23 cellular contexts compared by ENCODE assay signal in the genomic region with DNA sequence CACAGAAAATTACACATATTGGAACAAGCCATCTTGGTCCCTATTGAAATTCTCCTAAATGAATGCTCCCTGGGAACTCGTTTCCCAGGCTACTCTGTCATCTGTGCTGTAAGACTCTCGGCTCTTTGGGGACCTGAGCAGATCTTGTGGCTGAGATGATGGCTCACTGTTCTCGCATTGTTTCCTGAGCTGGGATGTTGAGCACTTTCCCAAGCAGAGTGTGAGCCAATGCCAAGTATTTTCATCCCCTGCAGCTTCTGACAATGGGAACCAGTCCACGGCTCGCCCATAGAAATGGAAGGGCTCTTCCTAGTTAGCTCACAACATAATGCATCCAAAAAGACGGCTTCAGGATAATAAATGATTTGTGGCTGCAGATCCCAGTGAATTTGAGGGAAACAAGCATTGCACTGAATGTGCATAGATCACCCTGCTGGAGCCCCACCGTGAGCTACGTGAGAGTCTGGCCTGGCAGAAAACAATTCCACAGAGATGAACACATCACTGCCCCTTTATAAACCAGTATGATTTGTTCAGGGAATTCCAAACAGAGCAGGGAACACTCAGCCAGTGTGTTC.
DNase-seq lines count a peak whose midpoint lies in the region; ATAC-seq and TF ChIP-seq lines count a peak whose summit lies in the region.
"Had no signal": no experiment of that assay in that cellular context is flagged by ENCODE, and none has a peak within 500 bp of the region (broad histone marks: within the 10 kb centered on the region; RNA-seq: fewer than 3 reads in every experiment).

No MANE protein-coding gene starts in this region.

- H3K9me3 ChIP-seq in endodermal cell (ENCODE audit: control insufficient read depth, low read length): no peaks in the 10 kb centered on the region
- H3K9me3 ChIP-seq in trophoblast cell (ENCODE audit: insufficient read depth, low read depth, low read length): no peaks in the 10 kb centered on the region
- no peaks in the 10 kb centered on the region for H3K9me3 ChIP-seq in WERI-Rb-1 (ENCODE audit: severe bottlenecking)
- H3K9me3 ChIP-seq: MG63, Peyer's patch had no signal

- H3K4ac ChIP-seq in trophoblast cell (ENCODE audit: low read depth, low read length): no peak overlapping the region

- H3K4me2 ChIP-seq in trophoblast cell (ENCODE audit: low read length): no peak overlapping the region

- WGBS in endodermal cell (ENCODE audit: insufficient coverage in 1 of 2, insufficient read length in 1 of 2), 2 experiments: 80 to 86% methylated on average over 7 to 8 of the region's 8 CpGs
- no CpG with 5 or more reads among the region's 8 CpGs for WGBS in trophoblast cell (ENCODE audit: extremely low coverage, insufficient coverage, insufficient read length)

- peak; percentile 22; the same call in 1 of the 2 replicates for ATAC-seq in WTC11
- ATAC-seq: HCT116 had no signal

- CTCF ChIA-PET in WTC11 (lab: Charles Lee): no interaction called here

- no peak overlapping the region for H3K14ac ChIP-seq in trophoblast cell (ENCODE audit: low read length)

- H3K4me1 Mint-ChIP-seq in WTC11 (peaks cover 6% of the 10 kb centered on the region), endodermal cell (no peaks in the 10 kb centered on the region), nephron progenitor cell (no peaks in the 10 kb centered on the region)
- H3K4me1 Mint-ChIP-seq: CD14-positive monocyte had no signal

- H3K27ac ChIP-seq in endodermal cell (ENCODE audit: low read depth, low read length): peak overlapping the region; percentile 89
- no peak overlapping the region for H3K27ac ChIP-seq in trophoblast cell (ENCODE audit: low read depth, low read length)
- H3K27ac ChIP-seq in WERI-Rb-1: no peak overlapping the region
- H3K27ac ChIP-seq: GM23248, Peyer's patch had no signal

- H4K8ac ChIP-seq in trophoblast cell (ENCODE audit: low read depth, low read length): no peak overlapping the region

- H3K4me3 ChIP-seq in endodermal cell (ENCODE audit: low read length) (no peak overlapping the region), trophoblast cell (ENCODE audit: low read depth, low read length) (no peak overlapping the region), WERI-Rb-1 (ENCODE audit: low read depth, low read length) (no peak overlapping the region)
- H3K4me3 ChIP-seq: GM23248, MG63, Peyer's patch had no signal

- H2BK5ac ChIP-seq in trophoblast cell (ENCODE audit: low read depth, low read length, poor library complexity): no peak overlapping the region

- H3K27me3 ChIP-seq in endodermal cell (ENCODE audit: control insufficient read depth, insufficient read depth, low read length, poor library complexity, severe bottlenecking) (no peaks in the 10 kb centered on the region), trophoblast cell (ENCODE audit: insufficient read depth, low read length) (no peaks in the 10 kb centered on the region), WERI-Rb-1 (ENCODE audit: insufficient read depth, low read depth, severe bottlenecking) (no peaks in the 10 kb centered on the region)
- H3K27me3 ChIP-seq: MG63, Peyer's patch had no signal

- H4K91ac ChIP-seq in trophoblast cell (ENCODE audit: low read depth, low read length): no peak overlapping the region

- H3K79me1 ChIP-seq in trophoblast cell (ENCODE audit: low read length): no peaks in the 10 kb centered on the region

- no peak overlapping the region for H3K23ac ChIP-seq in trophoblast cell (ENCODE audit: low read length)

- H3K36me3 ChIP-seq in endodermal cell (ENCODE audit: control insufficient read depth, insufficient read depth, low read length): no peaks in the 10 kb centered on the region
- no peaks in the 10 kb centered on the region for H3K36me3 ChIP-seq in trophoblast cell (ENCODE audit: control insufficient read depth in 1 of 2, insufficient read depth in 2 of 2, low read length in 2 of 2)
- no peaks in the 10 kb centered on the region for H3K36me3 ChIP-seq in WERI-Rb-1
- H3K36me3 ChIP-seq: MG63, Peyer's patch had no signal

- H3K36me3 Mint-ChIP-seq in WTC11 (no peaks in the 10 kb centered on the region), endodermal cell (ENCODE audit: low read depth) (no peaks in the 10 kb centered on the region), nephron progenitor cell (ENCODE audit: low read depth) (no peaks in the 10 kb centered on the region)
- H3K36me3 Mint-ChIP-seq: CD14-positive monocyte, IgD-negative memory B cell had no signal

- no peak overlapping the region for H2AK5ac ChIP-seq in trophoblast cell (ENCODE audit: low read length)

- no peaks in the 10 kb centered on the region for H3K79me2 ChIP-seq in trophoblast cell (ENCODE audit: control insufficient read depth, insufficient read depth, low read length, poor library complexity)

- H3K4me3 Mint-ChIP-seq in WTC11 (no peak overlapping the region), endodermal cell (no peak overlapping the region), nephron progenitor cell (no peak overlapping the region)
- H3K4me3 Mint-ChIP-seq: CD14-positive monocyte, IgD-negative memory B cell had no signal

- H3K9me3 Mint-ChIP-seq in WTC11 (peaks cover 9% of the 10 kb centered on the region), endodermal cell (no peaks in the 10 kb centered on the region), nephron progenitor cell (no peaks in the 10 kb centered on the region)

- POLR2A ChIA-PET in WTC11 (lab: Charles Lee): interaction anchor here (0.6 kb wide), 1 partner anchor 73 kb away, joined by 3 read pairs; no protein-coding TSS in a partner anchor

- H2BK120ac ChIP-seq in trophoblast cell (ENCODE audit: insufficient read depth, low read length, poor library complexity): no peak overlapping the region

- H2BK12ac ChIP-seq in trophoblast cell (ENCODE audit: low read length): no peak overlapping the region

- peak; percentile 36 for DNase-seq in Daoy (ENCODE audit: low read depth)
- DNase-seq in WTC11 (ENCODE audit: low spot score): no peak
- peak; percentile 48 for DNase-seq in endodermal cell
- DNase-seq in trophoblast cell: no peak
- no peak for DNase-seq in WERI-Rb-1
- no peak for DNase-seq in nephron progenitor cell
- DNase-seq in activated CD4-positive, alpha-beta T cell treated with anti-CD3 and anti-CD28 coated beads for 48 hours: no peak
- DNase-seq: AML-193; DMS79; GM23248; Kasumi-1; MG63; NCI-H1048; NCI-H1436; NCI-H2029; NCI-H2171 treated with DMSO at 0.1 percent for 48 hours; NCI-H446 treated with DMSO at 0.1 percent for 48 hours; NCI-H748 treated with DMSO at 0.1 percent for 48 hours; NK-92 treated with Interleukin-12 subunit alpha and Interleukin-12 subunit beta, amount 100 ng/mL, for 24 hours; Peyer's patch had no signal

- H3K9ac ChIP-seq in endodermal cell (ENCODE audit: extremely low read depth, low read length, poor library complexity, severe bottlenecking) (no peak overlapping the region), trophoblast cell (ENCODE audit: low read length) (no peak overlapping the region)
- H3K9ac ChIP-seq: GM23248 had no signal

- H3K27ac Mint-ChIP-seq in WTC11 (no peak overlapping the region), endodermal cell (no peak overlapping the region), nephron progenitor cell (no peak overlapping the region)
- H3K27ac Mint-ChIP-seq: CD14-positive monocyte had no signal

- no peak overlapping the region for H4K12ac ChIP-seq in trophoblast cell (ENCODE audit: low read depth, low read length)

- TF ChIP-seq CTCF in WTC11 (IDR thresholded peaks at IDR 0.05): no peak
- TF ChIP-seq CTCF in endodermal cell (conservative IDR thresholded peaks at IDR 0.05): no peak
- no peak for TF ChIP-seq CTCF in WERI-Rb-1 (IDR thresholded peaks at IDR 0.05; ENCODE audit: low read depth, low read length)
- TF ChIP-seq CTCF in nephron progenitor cell (IDR thresholded peaks at IDR 0.05): no peak

- H3K27me3 Mint-ChIP-seq in WTC11 (ENCODE audit: low read depth) (no peaks in the 10 kb centered on the region), endodermal cell (ENCODE audit: insufficient read depth) (no peaks in the 10 kb centered on the region), nephron progenitor cell (ENCODE audit: low read depth, poor library complexity) (peaks cover 9% of the 10 kb centered on the region)
- H3K27me3 Mint-ChIP-seq: IgD-negative memory B cell had no signal

- H3K18ac ChIP-seq in trophoblast cell (ENCODE audit: low read length): no peak overlapping the region

- H2AFZ ChIP-seq in trophoblast cell (ENCODE audit: insufficient read depth, low read length, poor library complexity): peak overlapping the region; percentile 24
- H2AFZ ChIP-seq: GM23248 had no signal

- H3K4me1 ChIP-seq in endodermal cell (ENCODE audit: control insufficient read depth, insufficient read depth, low read length) (no peaks in the 10 kb centered on the region), trophoblast cell (ENCODE audit: control insufficient read depth in 1 of 2, insufficient read depth in 2 of 2, low read length in 2 of 2) (no peaks in the 10 kb centered on the region)
- H3K4me1 ChIP-seq: Peyer's patch had no signal

TF ChIP-seq in WTC11, 78 proteins besides CTCF, POLR2A, EP300 and RAD21 (continues in another document):
- TF ChIP-seq ELF4 (CRISPR knock-in tag; IDR thresholded peaks at IDR 0.05; ENCODE audit: low read depth): no peak
- TF ChIP-seq PRRX2 (CRISPR knock-in tag; IDR thresholded peaks at IDR 0.05): no peak
- TF ChIP-seq, protein P1, sequence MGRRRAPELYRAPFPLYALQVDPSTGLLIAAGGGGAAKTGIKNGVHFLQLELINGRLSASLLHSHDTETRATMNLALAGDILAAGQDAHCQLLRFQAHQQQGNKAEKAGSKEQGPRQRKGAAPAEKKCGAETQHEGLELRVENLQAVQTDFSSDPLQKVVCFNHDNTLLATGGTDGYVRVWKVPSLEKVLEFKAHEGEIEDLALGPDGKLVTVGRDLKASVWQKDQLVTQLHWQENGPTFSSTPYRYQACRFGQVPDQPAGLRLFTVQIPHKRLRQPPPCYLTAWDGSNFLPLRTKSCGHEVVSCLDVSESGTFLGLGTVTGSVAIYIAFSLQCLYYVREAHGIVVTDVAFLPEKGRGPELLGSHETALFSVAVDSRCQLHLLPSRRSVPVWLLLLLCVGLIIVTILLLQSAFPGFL (CRISPR knock-in tag; IDR thresholded peaks at IDR 0.05; ENCODE audit: borderline replicate concordance): no peak
- TF ChIP-seq ZNF423 (CRISPR knock-in tag; IDR thresholded peaks at IDR 0.05): no peak
- TF ChIP-seq, protein P2, sequence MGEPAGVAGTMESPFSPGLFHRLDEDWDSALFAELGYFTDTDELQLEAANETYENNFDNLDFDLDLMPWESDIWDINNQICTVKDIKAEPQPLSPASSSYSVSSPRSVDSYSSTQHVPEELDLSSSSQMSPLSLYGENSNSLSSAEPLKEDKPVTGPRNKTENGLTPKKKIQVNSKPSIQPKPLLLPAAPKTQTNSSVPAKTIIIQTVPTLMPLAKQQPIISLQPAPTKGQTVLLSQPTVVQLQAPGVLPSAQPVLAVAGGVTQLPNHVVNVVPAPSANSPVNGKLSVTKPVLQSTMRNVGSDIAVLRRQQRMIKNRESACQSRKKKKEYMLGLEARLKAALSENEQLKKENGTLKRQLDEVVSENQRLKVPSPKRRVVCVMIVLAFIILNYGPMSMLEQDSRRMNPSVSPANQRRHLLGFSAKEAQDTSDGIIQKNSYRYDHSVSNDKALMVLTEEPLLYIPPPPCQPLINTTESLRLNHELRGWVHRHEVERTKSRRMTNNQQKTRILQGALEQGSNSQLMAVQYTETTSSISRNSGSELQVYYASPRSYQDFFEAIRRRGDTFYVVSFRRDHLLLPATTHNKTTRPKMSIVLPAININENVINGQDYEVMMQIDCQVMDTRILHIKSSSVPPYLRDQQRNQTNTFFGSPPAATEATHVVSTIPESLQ (CRISPR knock-in tag; IDR thresholded peaks at IDR 0.05): no peak

Comparison
In these comparisons a context has a peak if more than half of its experiments do, and no peak if none do; other contexts are left out.
1. DNase-seq: peak in Daoy (single experiment) and endodermal cell (single experiment); none in WTC11 (single experiment), trophoblast cell (0 of 2), WERI-Rb-1 (single experiment), nephron progenitor cell (single experiment) and activated CD4-positive, alpha-beta T cell treated with anti-CD3 and anti-CD28 coated beads for 48 hours (single experiment).